In the genomic region with DNA sequence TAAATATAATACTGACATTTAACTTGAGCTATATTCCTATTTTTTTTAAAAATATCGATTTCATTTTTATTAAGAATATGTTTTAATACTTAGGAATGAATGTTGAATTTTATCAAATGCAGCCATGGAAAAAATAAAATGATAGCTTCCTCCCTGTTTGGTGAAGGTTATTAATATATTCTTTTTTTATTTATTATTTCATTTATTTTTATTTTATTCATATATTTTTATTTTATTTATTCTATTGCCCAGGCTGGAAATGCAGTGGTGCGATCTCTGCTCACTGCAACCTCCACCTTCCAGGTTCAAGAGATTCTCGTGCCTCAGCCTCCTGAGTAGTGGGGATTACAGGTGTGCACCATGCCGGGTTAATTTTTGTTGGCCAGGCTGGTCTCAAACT, we compare ENCODE assay signal across 16 cellular contexts.
"Had no signal": no experiment of that assay in that cellular context is flagged by ENCODE, and none has a peak within 500 bp of the region (broad histone marks: within the 10 kb centered on the region; RNA-seq: fewer than 3 reads in every experiment).

No MANE protein-coding gene starts in this region.

- DNase-seq: activated CD4-positive, alpha-beta T cell treated with anti-CD3 and anti-CD28 coated beads for 1 hour; activated CD8-positive, alpha-beta memory T cell treated with anti-CD3 and anti-CD28 coated beads, Interleukin-2, amount 50 U/mL, for 48 hours; activated CD8-positive, alpha-beta T cell treated with anti-CD3 and anti-CD28 coated beads for 36 hours; activated naive CD8-positive, alpha-beta T cell treated with anti-CD3 and anti-CD28 coated beads, Interleukin-2, amount 10 ng/mL, durations not matched to agents 7 days and 5 days; aorta; foreskin melanocyte; heart right ventricle; islet precursor cell; left ventricle myocardium inferior; ovary; stimulated activated CD4-positive, alpha-beta T cell treated with anti-CD3 and anti-CD28 coated beads, Interleukin-4, amount 100 ng/mL, for 1 hour; stimulated activated CD8-positive, alpha-beta memory T cell treated with anti-CD3 and anti-CD28 coated beads, Interleukin-4, amount 100 ng/mL, for 48 hours; stimulated activated naive CD8-positive, alpha-beta T cell treated with anti-CD3 and anti-CD28 coated beads, Interleukin-15, Interleukin-2, amounts not matched to agents 100 U/mL and 50 U/mL, for 24 hours; upper lobe of left lung had no signal

- H3K36me3 Mint-ChIP-seq: activated naive CD8-positive, alpha-beta T cell treated with anti-CD3 and anti-CD28 coated beads, Interleukin-2, amount 10 ng/mL, durations not matched to agents 7 days and 5 days had no signal

- H3K27ac ChIP-seq: cardiac muscle cell, heart right ventricle, left ventricle myocardium inferior, suprapubic skin, upper lobe of left lung had no signal

- H3K4me3 Mint-ChIP-seq: activated CD8-positive, alpha-beta T cell treated with anti-CD3 and anti-CD28 coated beads for 36 hours; activated naive CD8-positive, alpha-beta T cell treated with anti-CD3 and anti-CD28 coated beads, Interleukin-2, amount 10 ng/mL, durations not matched to agents 7 days and 5 days had no signal

- H3K9me3 ChIP-seq: heart right ventricle, left ventricle myocardium inferior, ovary, suprapubic skin, upper lobe of left lung had no signal

- H3K27me3 Mint-ChIP-seq: activated CD8-positive, alpha-beta T cell treated with anti-CD3 and anti-CD28 coated beads for 36 hours had no signal

- H3K4me3 ChIP-seq: cardiac muscle cell, heart right ventricle, left ventricle myocardium inferior, ovary, suprapubic skin, upper lobe of left lung had no signal

- H3K27ac Mint-ChIP-seq: activated CD8-positive, alpha-beta T cell treated with anti-CD3 and anti-CD28 coated beads for 36 hours; activated naive CD8-positive, alpha-beta T cell treated with anti-CD3 and anti-CD28 coated beads, Interleukin-2, amount 10 ng/mL, durations not matched to agents 7 days and 5 days had no signal

- H3K27me3 ChIP-seq: cardiac muscle cell, heart right ventricle, ovary, suprapubic skin, upper lobe of left lung had no signal

- H3K9me3 Mint-ChIP-seq: activated CD8-positive, alpha-beta T cell treated with anti-CD3 and anti-CD28 coated beads for 36 hours; activated naive CD8-positive, alpha-beta T cell treated with anti-CD3 and anti-CD28 coated beads, Interleukin-2, amount 10 ng/mL, durations not matched to agents 7 days and 5 days had no signal

- H3K4me1 Mint-ChIP-seq: activated naive CD8-positive, alpha-beta T cell treated with anti-CD3 and anti-CD28 coated beads, Interleukin-2, amount 10 ng/mL, durations not matched to agents 7 days and 5 days had no signal

- H3K36me3 ChIP-seq: cardiac muscle cell, left ventricle myocardium inferior, ovary, suprapubic skin, upper lobe of left lung had no signal
